14 cellular contexts compared by ENCODE assay signal in genomic region chr22:49148895-49149418, GRCh38.
A peak's percentile ranks its signal among the peaks of the same experiment; 100 is the strongest.
DNase-seq lines count a peak whose midpoint lies in the region; ATAC-seq and TF ChIP-seq lines count a peak whose summit lies in the region.
"Had no signal": no experiment of that assay in that cellular context is flagged by ENCODE, and none has a peak within 500 bp of the region (broad histone marks: within the 10 kb centered on the region; RNA-seq: fewer than 3 reads in every experiment).

No MANE protein-coding gene starts in this region.

- POLR2A ChIA-PET in A673 (lab: Charles Lee; ENCODE audit: low non-redundant PET), result interaction anchor here (0.6 kb wide), 1 partner anchor 277 kb away, joined by 3 read pairs; no protein-coding TSS in a partner anchor

- no peak overlapping the region for H3K18ac ChIP-seq in H9 (ENCODE audit: insufficient read length, low read depth, low read length)

- peaks cover 0 to 1% (median 0%) of the 10 kb centered on the region in 3 experiments; a peak in 2 of 7 replicates for H3K36me3 Mint-ChIP-seq in H9 (ENCODE audit: insufficient read depth in 1 of 3, low read depth in 3 of 3)
- H3K36me3 Mint-ChIP-seq: CD4-positive, alpha-beta memory T cell had no signal

- no peaks in the 10 kb centered on the region for H3K36me3 ChIP-seq in A673 (ENCODE audit: insufficient read depth, low read length, poor library complexity, severe bottlenecking)
- H3K36me3 ChIP-seq: BE2C had no signal

- no peak overlapping the region; a peak in 2 of 7 replicates for H3K27ac Mint-ChIP-seq in H9
- H3K27ac Mint-ChIP-seq: CD4-positive, alpha-beta memory T cell had no signal

- no peak overlapping the region for H2BK12ac ChIP-seq in H9 (ENCODE audit: insufficient read length, low read depth, low read length)

- CTCF ChIA-PET in A673 (lab: Charles Lee), result no interaction called here

- no peak overlapping the region for H2AFZ ChIP-seq in H9 (ENCODE audit: low read length)

- peak overlapping the region; percentile 57 for H3K27ac ChIP-seq in A673 (ENCODE audit: low read depth, low read length, poor library complexity, severe bottlenecking)
- no peak overlapping the region for H3K27ac ChIP-seq in H9 (ENCODE audit: insufficient read length, low read depth, low read length)
- H3K27ac ChIP-seq in coronary artery, result no peak overlapping the region
- H3K27ac ChIP-seq: C4-2B had no signal

- H2BK5ac ChIP-seq in H9 (ENCODE audit: insufficient read length, low read length), result no peak overlapping the region

- no peaks in the 10 kb centered on the region for H3K23me2 ChIP-seq in H9 (ENCODE audit: insufficient read length, low read depth, low read length, poor library complexity, severe bottlenecking)

- H2BK15ac ChIP-seq in H9 (ENCODE audit: low read depth, low read length), result no peak overlapping the region

- H4K8ac ChIP-seq in H9 (replicated peaks; ENCODE audit: insufficient read length, low read depth, low read length), result no peak overlapping the region

- no peak overlapping the region for H3T11ph ChIP-seq in H9 (ENCODE audit: low read length)

- H3K4me3 Mint-ChIP-seq in H9, result no peak overlapping the region; a peak in 1 of 5 replicates
- H3K4me3 Mint-ChIP-seq: CD4-positive, alpha-beta memory T cell had no signal

- intact Hi-C loops in A673 (cut with micrococcal nuclease; ENCODE audit: unreplicated experiment), result loop anchor here (1.0 kb wide), 1 partner anchor 277 kb away; no protein-coding TSS in a partner anchor

- no peaks in the 10 kb centered on the region for H3K79me2 ChIP-seq in H9 (ENCODE audit: insufficient read depth, low read length)

- H3K14ac ChIP-seq in H9 (ENCODE audit: insufficient read depth, low read length), result no peak overlapping the region

- H3K9me3 ChIP-seq in A673 (ENCODE audit: low read depth, low read length, poor library complexity, severe bottlenecking), result no peaks in the 10 kb centered on the region
- no peaks in the 10 kb centered on the region for H3K9me3 ChIP-seq in H9 (ENCODE audit: control insufficient read depth, low read depth, low read length)
- H3K9me3 ChIP-seq: Caco-2 had no signal

- H3K79me1 ChIP-seq in H9 (ENCODE audit: insufficient read depth, low read depth, low read length, poor library complexity, severe bottlenecking), result no peaks in the 10 kb centered on the region

- H3K4me1 ChIP-seq in A673 (ENCODE audit: insufficient read depth, low read length, poor library complexity, severe bottlenecking) (peaks cover 28% of the 10 kb centered on the region), H9 (ENCODE audit: insufficient read depth, low read length) (no peaks in the 10 kb centered on the region; the same call in 1 of the 2 replicates)
- H3K4me1 ChIP-seq: BE2C, Caco-2 had no signal

- H2BK20ac ChIP-seq in H9 (ENCODE audit: low read depth, low read length, poor library complexity, severe bottlenecking), result no peak overlapping the region

- peaks cover 0 to 6% of the 10 kb centered on the region in 2 experiments; a peak in 2 of 5 replicates for H3K9me3 Mint-ChIP-seq in H9
- H3K9me3 Mint-ChIP-seq: CD4-positive, alpha-beta memory T cell had no signal

- DNase-seq in A673 (ENCODE audit: low spot score) (no peak), H9 (no peak), coronary artery (ENCODE audit: low spot score) (peak; percentile 35), mesenteric fat pad (ENCODE audit: low spot score) (peak; percentile 53), SKM-1 (lab: John Stamatoyannopoulos, UW; ENCODE audit: unreplicated experiment) (no peak), NCI-H1417 treated with DMSO at 0.1 percent for 48 hours (lab: John Stamatoyannopoulos, UW) (no peak), NCI-H2171 treated with DMSO at 0.1 percent for 48 hours (lab: John Stamatoyannopoulos, UW) (no peak)
- DNase-seq: BE2C; Caco-2; CD4-positive, alpha-beta memory T cell; DMS53; GF-D8 had no signal

- H3K56ac ChIP-seq in H9 (ENCODE audit: insufficient read length, low read depth, low read length), result no peak overlapping the region

- no peak for TF ChIP-seq CTCF in A673 (conservative IDR thresholded peaks at IDR 0.05; ENCODE audit: low read depth, low read length)
- TF ChIP-seq CTCF in H9 (conservative IDR thresholded peaks at IDR 0.05), result 0 out of 3 replicates have a peak, but pooled peaks have one; percentile 18
- no peak for TF ChIP-seq CTCF in coronary artery (IDR thresholded peaks at IDR 0.05)

- no peak overlapping the region for H4K91ac ChIP-seq in H9 (ENCODE audit: insufficient read length, low read depth, low read length)

- no peak overlapping the region for H2AK5ac ChIP-seq in H9 (ENCODE audit: insufficient read length, low read length)

- no peaks in the 10 kb centered on the region for H4K20me1 ChIP-seq in H9 (ENCODE audit: control insufficient read depth, insufficient read depth, insufficient read length)

- no CpG with 5 or more reads among the region's 10 CpGs for WGBS in H9 (ENCODE audit: extremely low coverage, insufficient read length, low lambda C conversion rate)

- peaks cover 13% of the 10 kb centered on the region for H3K27me3 Mint-ChIP-seq in H9 (ENCODE audit: low read depth)

- ATAC-seq in GM19395 (IDR thresholded peaks at IDR 0.05; ENCODE audit: unreplicated experiment), result no peak

- no TSS peak for BruUV-seq in A673 (replicated peaks; lab: Mats Ljungman, UMichigan)

- no peak overlapping the region for H3K4ac ChIP-seq in H9 (ENCODE audit: low read depth, low read length)

- no peak overlapping the region for H3K9ac ChIP-seq in H9 (ENCODE audit: extremely low read depth, insufficient read length, low read length)

- H3K23ac ChIP-seq in H9 (ENCODE audit: insufficient read length, low read depth, low read length), result no peak overlapping the region

- H3K4me3 ChIP-seq in A673 (ENCODE audit: low read depth, low read length, poor library complexity, severe bottlenecking), result no peak overlapping the region
- no peak overlapping the region for H3K4me3 ChIP-seq in coronary artery

- no peak overlapping the region for H3K4me2 ChIP-seq in H9 (ENCODE audit: insufficient read depth, insufficient read length, low read length)

- no peak overlapping the region for H4K5ac ChIP-seq in H9 (ENCODE audit: insufficient read length, low read depth, low read length)

- H3K4me1 Mint-ChIP-seq in H9, result peaks cover 16 to 27% of the 10 kb centered on the region in 2 experiments

- no peak overlapping the region for H2BK120ac ChIP-seq in H9 (ENCODE audit: low read depth, low read length, poor library complexity, severe bottlenecking)

- H3K27me3 ChIP-seq in A673 (replicated peaks; ENCODE audit: insufficient read depth, low read depth, low read length, poor library complexity) (no peaks in the 10 kb centered on the region), H9 (ENCODE audit: insufficient read depth, low read length) (no peaks in the 10 kb centered on the region)
- H3K27me3 ChIP-seq: BE2C had no signal

Comparison
In these comparisons a context has a peak if more than half of its experiments do, and no peak if none do; other contexts are left out.
1. DNase-seq: peak in coronary artery (single experiment) and mesenteric fat pad (single experiment); none in A673 (single experiment), H9 (single experiment), SKM-1 (single experiment), NCI-H1417 treated with DMSO at 0.1 percent for 48 hours (single experiment) and NCI-H2171 treated with DMSO at 0.1 percent for 48 hours (single experiment).